20 cellular contexts compared by ENCODE assay signal in genomic region chr4:5032825-5033224, GRCh38. TPM values are rescaled to one million over a fixed set of nuclear protein-coding genes. Genes with fewer than 3 reads are reported as not detected.
A peak's percentile ranks its signal among the peaks of the same experiment; 100 is the strongest.
DNase-seq lines count a peak whose midpoint lies in the region; ATAC-seq, FAIRE-seq and TF ChIP-seq lines count a peak whose summit lies in the region.
"Had no signal": no experiment of that assay in that cellular context is flagged by ENCODE, and none has a peak within 500 bp of the region (broad histone marks: within the 10 kb centered on the region; RNA-seq: fewer than 3 reads in every experiment).

No MANE protein-coding gene starts in this region.

- peak overlapping the region; percentile 25 for H2AK5ac ChIP-seq in IMR-90 (ENCODE audit: low read depth, low read length)

- peak overlapping the region; percentile 20 to 62; a peak in 2 of 4 replicates for H4K8ac ChIP-seq in IMR-90 (ENCODE audit: low read depth in 2 of 2, low read length in 2 of 2)

- peak overlapping the region; percentile 36; the same call in 1 of the 2 replicates for H4K91ac ChIP-seq in IMR-90 (ENCODE audit: insufficient read depth, low read depth, low read length)

- TF ChIP-seq RAD21 in IMR-90 (IDR thresholded peaks at IDR 0.05; ENCODE audit: low read length) (no peak), K562 (CRISPR knock-in tag; conservative IDR thresholded peaks at IDR 0.05 in 1 of 2, IDR thresholded peaks at IDR 0.05 in 1 of 2) (no peak)

- H3K4me3 ChIP-seq in IMR-90 (ENCODE audit: insufficient read depth, low read depth, low read length) (no peak overlapping the region), K562 (no peak overlapping the region), lower lobe of right lung (no peak overlapping the region), thymus (ENCODE audit: low read length) (peak overlapping the region; percentile 10)
- H3K4me3 ChIP-seq: left lung had no signal

- H3K4ac ChIP-seq in IMR-90 (ENCODE audit: low read depth, low read length) = peak overlapping the region; percentile 81

- TF ChIP-seq POLR2A in IMR-90 (IDR thresholded peaks at IDR 0.05; ENCODE audit: low read depth, low read length) (no peak), K562 (conservative IDR thresholded peaks at IDR 0.05) (no peak)

- H3K79me1 ChIP-seq in IMR-90 (ENCODE audit: low read depth in 1 of 2, low read length in 2 of 2) = no peaks in the 10 kb centered on the region

- H3K27me3 ChIP-seq in IMR-90 (ENCODE audit: control insufficient read depth, insufficient read depth, low read length) = peaks cover 17% of the 10 kb centered on the region
- H3K27me3 ChIP-seq in K562 (ENCODE audit: control insufficient read depth in 2 of 2, insufficient read depth in 2 of 2, low read length in 2 of 2) = no peaks in the 10 kb centered on the region
- H3K27me3 ChIP-seq in lower lobe of right lung (ENCODE audit: low read depth) = no peaks in the 10 kb centered on the region
- H3K27me3 ChIP-seq in thymus (ENCODE audit: control insufficient read depth, insufficient read depth) = no peaks in the 10 kb centered on the region
- H3K27me3 ChIP-seq: left lung had no signal

- peak overlapping the region; percentile 11; the same call in 1 of the 2 replicates for H4K5ac ChIP-seq in IMR-90 (ENCODE audit: low read depth, low read length)

- H3K9ac ChIP-seq in IMR-90 (ENCODE audit: low read depth, low read length) = no peak overlapping the region
- no peak overlapping the region for H3K9ac ChIP-seq in K562 (ENCODE audit: insufficient read depth in 1 of 2, low read depth in 2 of 2, low read length in 2 of 2)

- H3K23ac ChIP-seq in IMR-90 (ENCODE audit: low read depth, low read length) = peak overlapping the region; percentile 25

- no peak overlapping the region for H3K56ac ChIP-seq in IMR-90 (ENCODE audit: extremely low read depth, insufficient read depth, low read length)

- TF ChIP-seq CTCF in IMR-90 (conservative IDR thresholded peaks at IDR 0.05; ENCODE audit: low read depth, low read length) = no peak
- no peak for TF ChIP-seq CTCF in K562 (IDR thresholded peaks at IDR 0.05 in 2 of 3, conservative IDR thresholded peaks at IDR 0.05 in 1 of 3; ENCODE audit: insufficient read depth in 2 of 3, low read depth in 1 of 3, low read length in 3 of 3)
- no peak for TF ChIP-seq CTCF in lower lobe of right lung (IDR thresholded peaks at IDR 0.05)

- peak overlapping the region; percentile 18; the same call in 1 of the 3 replicates for H2BK15ac ChIP-seq in IMR-90 (ENCODE audit: low read depth, low read length)

- FAIRE-seq in K562 (lab: Jason Lieb, UNC) = no peak
- FAIRE-seq: bronchial epithelial cell, GM12891 had no signal

- dilution Hi-C loops in IMR-90 (cut with HindIII; ENCODE audit: low sequenced_read_pairs, unreplicated experiment) = no loop called here

- DNase-seq in IMR-90 (no peak), K562 (ENCODE audit: extremely low read depth in 1 of 4, low spot score in 3 of 4) (no peak), lower lobe of right lung (no peak), NCI-H2029 treated with DMSO at 0.1 percent for 48 hours (lab: John Stamatoyannopoulos, UW) (no peak), AG08396 (ENCODE audit: low spot score) (no peak)
- DNase-seq: activated CD8-positive, alpha-beta T cell treated with anti-CD3 and anti-CD28 coated beads for 36 hours; activated naive CD4-positive, alpha-beta T cell; cortex of kidney; DMS79; left lung; NCI-H1694; retina; stimulated activated CD4-positive, alpha-beta T cell treated with anti-CD3 and anti-CD28 coated beads, Interleukin-12 subunit alpha, Interleukin-12 subunit beta, amount 100 ng/mL, for 4 hours; stimulated activated naive CD8-positive, alpha-beta T cell treated with anti-CD3 and anti-CD28 coated beads, Interleukin-15, amount 100 ng/mL, for 72 hours; SW 1271 had no signal

- H2BK20ac ChIP-seq in IMR-90 (ENCODE audit: low read depth, low read length) = no peak overlapping the region

- H3K36me3 ChIP-seq in IMR-90 (ENCODE audit: control insufficient read depth, insufficient read depth, low read length) (no peaks in the 10 kb centered on the region), K562 (ENCODE audit: control insufficient read depth, insufficient read depth, low read length) (no peaks in the 10 kb centered on the region), lower lobe of right lung (no peaks in the 10 kb centered on the region), thymus (ENCODE audit: control insufficient read depth, insufficient read depth) (no peaks in the 10 kb centered on the region)
- H3K36me3 ChIP-seq: left lung had no signal

- peak overlapping the region; percentile 55 for H2AFZ ChIP-seq in IMR-90 (replicated peaks; ENCODE audit: low read length, poor library complexity)
- peak overlapping the region; percentile 93 for H2AFZ ChIP-seq in K562 (ENCODE audit: low read depth, low read length)

- CTCF ChIA-PET in IMR-90 (lab: Yijun Ruan, JAX) = no interaction called here
- CTCF ChIA-PET in K562 (lab: Yijun Ruan, JAX; ENCODE audit: low intra/inter-chr PET ratio) = no interaction called here

- no peak for TF ChIP-seq EP300 in K562 (IDR thresholded peaks at IDR 0.05; ENCODE audit: low read length)

- ATAC-seq in IMR-90 (ENCODE audit: low read depth) (no peak), K562 (no peak), lower lobe of right lung (no peak), HG03135 (IDR thresholded peaks at IDR 0.05; ENCODE audit: unreplicated experiment) (no peak)
- ATAC-seq: activated CD4-positive, CD25-positive, alpha-beta regulatory T cell treated with anti-CD3 and anti-CD28 coated beads, Interleukin-2, amount 50 U/mL, for 24 hours had no signal

- H3K9me3 ChIP-seq in IMR-90 (ENCODE audit: control insufficient read depth, insufficient read depth, low read length) = no peaks in the 10 kb centered on the region
- no peaks in the 10 kb centered on the region; the same call in 1 of the 2 replicates for H3K9me3 ChIP-seq in K562 (replicated peaks; ENCODE audit: control insufficient read depth, insufficient read depth, low read depth, low read length)
- no peaks in the 10 kb centered on the region for H3K9me3 ChIP-seq in lower lobe of right lung
- no peaks in the 10 kb centered on the region for H3K9me3 ChIP-seq in thymus (ENCODE audit: control insufficient read depth)
- H3K9me3 ChIP-seq: left lung had no signal

- in situ Hi-C loops in IMR-90 (cut with MboI; ENCODE audit: low sequenced_read_pairs) = no loop called here
- in situ Hi-C loops in K562 (cut with MboI) = no loop called here

- H2BK120ac ChIP-seq in IMR-90 (ENCODE audit: low read depth, low read length) = peak overlapping the region; percentile 71

- H3K27ac ChIP-seq in IMR-90 (ENCODE audit: insufficient read depth, low read length) (no peak overlapping the region), K562 (ENCODE audit: extremely low read depth, low read depth, low read length) (peak overlapping the region; percentile 15; the same call in 1 of the 3 replicates), lower lobe of right lung (peak overlapping the region; percentile 37), thymus (ENCODE audit: low read depth) (peak overlapping the region; percentile 94)

- H3K79me2 ChIP-seq in K562 (ENCODE audit: control insufficient read depth, insufficient read depth, low read length) = no peaks in the 10 kb centered on the region

- H3K4me2 ChIP-seq in IMR-90 (ENCODE audit: low read depth, low read length) (no peak overlapping the region), K562 (ENCODE audit: insufficient read depth, low read length) (no peak overlapping the region)

- H3K14ac ChIP-seq in IMR-90 (replicated peaks; ENCODE audit: low read depth, low read length) = 0 out of 2 replicates have a peak overlapping the region, but pooled peaks have one; percentile 13

- H3K4me1 ChIP-seq in IMR-90 (ENCODE audit: control insufficient read depth, insufficient read depth, low read length) (peaks cover 25% of the 10 kb centered on the region), K562 (replicated peaks in 1 of 2; ENCODE audit: control insufficient read depth in 2 of 2, insufficient read depth in 2 of 2, low read length in 2 of 2) (peaks cover 21 to 42% of the 10 kb centered on the region in 2 experiments), lower lobe of right lung (peaks cover 24% of the 10 kb centered on the region), thymus (ENCODE audit: control insufficient read depth, insufficient read depth, low read length) (peaks cover 54% of the 10 kb centered on the region)

- no peak overlapping the region for H2AK9ac ChIP-seq in IMR-90 (replicated peaks; ENCODE audit: low read depth, low read length, poor library complexity)

- peaks cover 13% of the 10 kb centered on the region for H3K9me1 ChIP-seq in IMR-90 (ENCODE audit: insufficient read depth, low read length)
- H3K9me1 ChIP-seq in K562 (ENCODE audit: control insufficient read depth, insufficient read depth, low read length) = no peaks in the 10 kb centered on the region

- H2BK5ac ChIP-seq in IMR-90 (ENCODE audit: low read depth, low read length, poor library complexity, severe bottlenecking) = no peak overlapping the region

- H3K18ac ChIP-seq in IMR-90 (ENCODE audit: low read depth, low read length) = peak overlapping the region; percentile 58; the same call in 1 of the 2 replicates

- no CpG with 5 or more reads among the region's 5 CpGs for WGBS in IMR-90 (ENCODE audit: extremely low coverage in 2 of 2, insufficient read length in 1 of 2), 2 experiments
- WGBS in K562 (ENCODE audit: insufficient coverage, low coverage, missing lambda C conversion rate) = 66% methylated on average over 5 of the region's 5 CpGs
- WGBS in thymus = 58% methylated on average over 5 of the region's 5 CpGs

- intact Hi-C loops in IMR-90 (cut with micrococcal nuclease) (loop anchor here (10.0 kb wide), 1 partner anchor 358 kb away; no protein-coding TSS in a partner anchor), K562 (cut with micrococcal nuclease) (no loop called here), lower lobe of right lung (cut with DNase I) (no loop called here)

- no peaks in the 10 kb centered on the region for H4K20me1 ChIP-seq in IMR-90 (ENCODE audit: insufficient read depth, low read length)
- H4K20me1 ChIP-seq in K562 (replicated peaks; ENCODE audit: control insufficient read depth, insufficient read depth, low read length) = no peaks in the 10 kb centered on the region

- BruUV-seq in IMR-90 (replicated peaks; lab: Mats Ljungman, UMichigan) (no TSS peak), K562 (replicated peaks; lab: Mats Ljungman, UMichigan) (no TSS peak)

- POLR2A ChIA-PET in IMR-90 (lab: Charles Lee; ENCODE audit: unreplicated experiment) = no interaction called here
- POLR2A ChIA-PET in K562 (lab: Yijun Ruan, JAX) = no interaction called here

RNA-seq across cellular contexts. Expression of gene CYTL1, which starts 13.6 kb away (rescaled TPM):
- total RNA-seq in IMR-90 (2012; rRNA removed) = 1.3 and 1.4 TPM in 2 replicates
- polyA plus RNA-seq in IMR-90 (2012; rRNA removed) = 5.8 and 7.4 TPM in 2 replicates
- polyA plus RNA-seq in IMR-90 (2012; cell fraction: cytosol; rRNA removed) = 2.9 and 20.0 TPM in 2 replicates
- polyA plus RNA-seq in IMR-90 (2012; cell fraction: nucleus; rRNA removed; ENCODE audit: low replicate concordance) = 1.0 and 5.5 TPM in 2 replicates
- total RNA-seq in K562 (2011; cell fraction: chromatin; rRNA removed; ENCODE audit: low replicate concordance) = not detected in 2 replicates
- total RNA-seq in K562 (2011; cell fraction: nucleolus; rRNA removed) = not detected in 2 replicates
- not detected in 2 replicates for total RNA-seq in K562 (2011; cell fraction: nucleoplasm; rRNA removed)
- not detected in 2 replicates for total RNA-seq in K562 (2014; rRNA removed)
- not detected in 2 replicates for total RNA-seq in K562 (2014; rRNA removed; fragmentation: Illumina TruSeq; extraction: Trizol)
- total RNA-seq in K562 (2015; rRNA removed; fragmentation: Illumina TruSeq; extraction: Trizol) = not detected in 2 replicates
- total RNA-seq in K562 (2021) = not detected in 2 replicates
- not detected in 2 replicates for polyA plus RNA-seq in K562 (2011; rRNA removed)
- polyA plus RNA-seq in K562 (2011; cell fraction: cytosol; rRNA removed) = not detected in 2 replicates
- polyA plus RNA-seq in K562 (2011; cell fraction: nucleus; rRNA removed) = not detected in 2 replicates
- 0.19 TPM in 1 of 2 replicates, not detected in the other for polyA plus RNA-seq in K562 (2012)
- not detected in 2 replicates for polyA plus RNA-seq in K562 (2014; fragmentation: Illumina TruSeq; extraction: Trizol)
- polyA plus RNA-seq in K562 (2014; fragmentation: Nextera tagmentation; extraction: Ambion mirVana) = not detected
- not detected in 2 replicates for polyA plus RNA-seq in K562 (2014; rRNA removed)
- not detected in 2 replicates for polyA minus RNA-seq in K562 (2011; rRNA and poly(A)+ RNA removed)
- polyA minus RNA-seq in K562 (2011; cell fraction: cytosol; rRNA and poly(A)+ RNA removed) = not detected in 2 replicates
- polyA minus RNA-seq in K562 (2011; cell fraction: nucleus; rRNA and poly(A)+ RNA removed) = not detected in 2 replicates
- total RNA-seq in lower lobe of right lung = 1.4 TPM
- 1.4 TPM for polyA plus RNA-seq in thymus
- total RNA-seq: activated CD8-positive, alpha-beta T cell treated with anti-CD3 and anti-CD28 coated beads for 36 hours; bronchial epithelial cell had no signal

RNA-seq across cellular contexts. Expression of gene STK32B, which starts 18.5 kb away (rescaled TPM):
- total RNA-seq in IMR-90 (2012; rRNA removed) = 5.8 and 6.3 TPM in 2 replicates
- polyA plus RNA-seq in IMR-90 (2012; rRNA removed) = 5.3 and 5.5 TPM in 2 replicates
- polyA plus RNA-seq in IMR-90 (2012; cell fraction: cytosol; rRNA removed) = 3.4 and 3.9 TPM in 2 replicates
- polyA plus RNA-seq in IMR-90 (2012; cell fraction: nucleus; rRNA removed; ENCODE audit: low replicate concordance) = 5.2 and 6.8 TPM in 2 replicates
- 0.21 and 0.23 TPM in 2 replicates for total RNA-seq in K562 (2011; cell fraction: chromatin; rRNA removed; ENCODE audit: low replicate concordance)
- 0.13 TPM in 1 of 2 replicates, not detected in the other for total RNA-seq in K562 (2011; cell fraction: nucleolus; rRNA removed)
- 0.15 and 0.53 TPM in 2 replicates for total RNA-seq in K562 (2011; cell fraction: nucleoplasm; rRNA removed)
- total RNA-seq in K562 (2014; rRNA removed) = 0.08 TPM in 1 of 2 replicates, not detected in the other
- total RNA-seq in K562 (2014; rRNA removed; fragmentation: Illumina TruSeq; extraction: Trizol) = 0.11 and 0.16 TPM in 2 replicates
- 0.07 and 0.08 TPM in 2 replicates for total RNA-seq in K562 (2015; rRNA removed; fragmentation: Illumina TruSeq; extraction: Trizol)
- total RNA-seq in K562 (2021) = 0.18 and 0.20 TPM in 2 replicates
- not detected in 2 replicates for polyA plus RNA-seq in K562 (2011; rRNA removed)
- polyA plus RNA-seq in K562 (2011; cell fraction: cytosol; rRNA removed) = 0.01 and 0.04 TPM in 2 replicates
- polyA plus RNA-seq in K562 (2011; cell fraction: nucleus; rRNA removed) = 0.14 TPM in 1 of 2 replicates, not detected in the other
- 0.30 and 0.71 TPM in 2 replicates for polyA plus RNA-seq in K562 (2012)
- polyA plus RNA-seq in K562 (2014; fragmentation: Illumina TruSeq; extraction: Trizol) = 0.10 and 0.12 TPM in 2 replicates
- under 1 TPM; 0.03 to 0.04 TPM for polyA plus RNA-seq in K562 (2014; fragmentation: Nextera tagmentation; extraction: Ambion mirVana)
- 0.05 and 0.22 TPM in 2 replicates for polyA plus RNA-seq in K562 (2014; rRNA removed)
- 0.06 TPM in 1 of 2 replicates, not detected in the other for polyA minus RNA-seq in K562 (2011; rRNA and poly(A)+ RNA removed)
- not detected in 2 replicates for polyA minus RNA-seq in K562 (2011; cell fraction: cytosol; rRNA and poly(A)+ RNA removed)
- 0.13 TPM in 1 of 2 replicates, not detected in the other for polyA minus RNA-seq in K562 (2011; cell fraction: nucleus; rRNA and poly(A)+ RNA removed)
- total RNA-seq in lower lobe of right lung = 1.3 TPM
- 4.8 TPM for polyA plus RNA-seq in thymus
- total RNA-seq: activated CD8-positive, alpha-beta T cell treated with anti-CD3 and anti-CD28 coated beads for 36 hours had no signal
